ENCODE assay signal across 1 cellular context in genomic region chr11:30255637-30256036, GRCh38.
TF ChIP-seq lines count a peak whose summit lies in the region.

No MANE protein-coding gene starts in this region.

TF ChIP-seq in GM12878, 131 proteins besides CTCF, POLR2A, EP300 and RAD21:
- no peak for TF ChIP-seq USF2 (IDR thresholded peaks at IDR 0.05; ENCODE audit: borderline replicate concordance, low read depth, low read length)
- no peak for TF ChIP-seq RCOR1 (conservative IDR thresholded peaks at IDR 0.05; ENCODE audit: low read depth, low read length)
- no peak for TF ChIP-seq IRF4 (IDR thresholded peaks at IDR 0.05; ENCODE audit: low read depth, low read length)
- no peak for TF ChIP-seq SMAD1 (IDR thresholded peaks at IDR 0.05; ENCODE audit: low read depth, partially characterized antibody)
- TF ChIP-seq STAT1 (conservative IDR thresholded peaks at IDR 0.05): no peak
- TF ChIP-seq CBFB (IDR thresholded peaks at IDR 0.05; ENCODE audit: low read depth): no peak
- TF ChIP-seq IRF5 (IDR thresholded peaks at IDR 0.05; ENCODE audit: borderline replicate concordance): no peak
- TF ChIP-seq MEF2B (IDR thresholded peaks at IDR 0.05; ENCODE audit: partially characterized antibody, poor library complexity, severe bottlenecking): no peak
- TF ChIP-seq CREM (IDR thresholded peaks at IDR 0.05; ENCODE audit: low read depth): no peak
